1 cellular context compared by ENCODE assay signal in genomic region chr3:84922682-84923081, GRCh38.
TF ChIP-seq lines count a peak whose summit lies in the region.

No MANE protein-coding gene starts in this region.

TF ChIP-seq in H1, 55 proteins besides CTCF, POLR2A, EP300 and RAD21 (continued from another document):
- no peak for TF ChIP-seq BACH1 (IDR thresholded peaks at IDR 0.05; ENCODE audit: low read length)
- no peak for TF ChIP-seq RXRA (IDR thresholded peaks at IDR 0.05; ENCODE audit: insufficient read depth, low read depth, low read length)
- TF ChIP-seq TBP (IDR thresholded peaks at IDR 0.05; ENCODE audit: low read depth, low read length): no peak
- TF ChIP-seq KDM4A (IDR thresholded peaks at IDR 0.05; ENCODE audit: low read depth, low read length, severe bottlenecking): no peak
